ENCODE assay signal across 17 cellular contexts in the genomic region with DNA sequence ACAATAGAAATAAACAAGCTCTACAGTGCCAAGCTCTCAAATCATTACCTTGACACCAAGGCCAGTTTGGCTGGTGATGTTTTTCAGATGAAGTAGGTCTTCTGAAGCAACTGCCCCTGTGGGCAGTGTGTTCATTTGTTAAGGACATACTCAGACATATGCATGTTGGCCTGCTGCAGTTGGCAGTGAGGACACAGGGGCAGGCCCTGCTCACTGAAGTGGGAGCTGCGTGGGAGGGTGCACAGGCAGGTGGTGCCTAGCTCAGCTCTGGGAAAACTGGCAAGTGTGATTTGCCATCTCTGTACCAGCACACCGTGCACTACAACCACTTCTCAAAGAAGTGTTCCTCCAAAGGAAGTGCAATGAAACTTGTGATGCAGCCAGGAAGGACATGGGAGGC. TPM values are rescaled to one million over a fixed set of nuclear protein-coding genes. Genes with fewer than 3 reads are reported as not detected.
DNase-seq lines count a peak whose midpoint lies in the region; FAIRE-seq and TF ChIP-seq lines count a peak whose summit lies in the region.
"Had no signal": no experiment of that assay in that cellular context is flagged by ENCODE, and none has a peak within 500 bp of the region (broad histone marks: within the 10 kb centered on the region; RNA-seq: fewer than 3 reads in every experiment).

No MANE protein-coding gene starts in this region.

- in situ Hi-C loops in mammary epithelial cell (cut with MboI; ENCODE audit: low sequenced_read_pairs in 2 of 2) = no loop called here

- peak overlapping the region; percentile 29 for H3K23ac ChIP-seq in neuronal stem cell (ENCODE audit: low read depth, low read length, poor library complexity)

- H3K4me2 ChIP-seq in mammary epithelial cell (ENCODE audit: insufficient read depth, low read depth, low read length) = no peak overlapping the region
- no peak overlapping the region for H3K4me2 ChIP-seq in endothelial cell of umbilical vein (ENCODE audit: insufficient read depth, low read length)
- no peak overlapping the region for H3K4me2 ChIP-seq in neuronal stem cell (ENCODE audit: insufficient read depth, low read length, poor library complexity, severe bottlenecking)

- H3K27ac Mint-ChIP-seq in MCF 10A (ENCODE audit: low read depth, unreplicated experiment) = peak overlapping the region; percentile 49
- H3K27ac Mint-ChIP-seq in activated CD4-positive, alpha-beta T cell treated with anti-CD3 and anti-CD28 coated beads, Interleukin-2, amount 10 ng/mL, durations not matched to agents 7 days and 5 days = no peak overlapping the region
- H3K27ac Mint-ChIP-seq in activated CD4-positive, alpha-beta memory T cell treated with anti-CD3 and anti-CD28 coated beads for 36 hours = no peak overlapping the region
- no peak overlapping the region for H3K27ac Mint-ChIP-seq in activated naive CD4-positive, alpha-beta T cell treated with anti-CD3 and anti-CD28 coated beads for 36 hours

- no peak overlapping the region for H2BK120ac ChIP-seq in neuronal stem cell (ENCODE audit: low read depth, low read length)

- no peak overlapping the region for H2BK5ac ChIP-seq in neuronal stem cell (ENCODE audit: low read length)

- TF ChIP-seq POLR2A in endothelial cell of umbilical vein (IDR thresholded peaks at IDR 0.05; ENCODE audit: low read depth, low read length) = no peak

- no peak overlapping the region for H2AK5ac ChIP-seq in neuronal stem cell (ENCODE audit: low read depth, low read length)

- H3K27me3 ChIP-seq in mammary epithelial cell (ENCODE audit: insufficient read depth, low read length) (no peaks in the 10 kb centered on the region), endothelial cell of umbilical vein (ENCODE audit: control insufficient read depth in 2 of 2, insufficient read depth in 2 of 2, low read length in 2 of 2) (no peaks in the 10 kb centered on the region), neuronal stem cell (ENCODE audit: control insufficient read depth in 3 of 3, insufficient read depth in 3 of 3, low read depth in 1 of 3, low read length in 3 of 3) (no peaks in the 10 kb centered on the region)

- no peaks in the 10 kb centered on the region for H3K9me1 ChIP-seq in endothelial cell of umbilical vein (replicated peaks; ENCODE audit: control insufficient read depth, extremely low read depth, insufficient read depth, low read length)

- no peak overlapping the region for H4K8ac ChIP-seq in neuronal stem cell (ENCODE audit: low read depth, low read length)

- no peak overlapping the region for H2BK15ac ChIP-seq in neuronal stem cell (ENCODE audit: low read length)

- H2AFZ ChIP-seq in mammary epithelial cell (ENCODE audit: low read depth, low read length) = no peak overlapping the region
- peak overlapping the region; percentile 8 for H2AFZ ChIP-seq in endothelial cell of umbilical vein (ENCODE audit: low read depth, low read length)
- no peak overlapping the region for H2AFZ ChIP-seq in neuronal stem cell (ENCODE audit: low read length)

- no peaks in the 10 kb centered on the region for H3K36me3 Mint-ChIP-seq in MCF 10A (ENCODE audit: insufficient read depth, unreplicated experiment)
- no peaks in the 10 kb centered on the region for H3K36me3 Mint-ChIP-seq in activated CD4-positive, alpha-beta T cell treated with anti-CD3 and anti-CD28 coated beads, Interleukin-2, amount 10 ng/mL, durations not matched to agents 7 days and 5 days (ENCODE audit: low read depth)
- no peaks in the 10 kb centered on the region for H3K36me3 Mint-ChIP-seq in activated CD4-positive, alpha-beta memory T cell treated with anti-CD3 and anti-CD28 coated beads for 36 hours
- H3K36me3 Mint-ChIP-seq in activated naive CD4-positive, alpha-beta T cell treated with anti-CD3 and anti-CD28 coated beads for 36 hours (ENCODE audit: low read depth) = no peaks in the 10 kb centered on the region
- H3K36me3 Mint-ChIP-seq: CD4-positive, alpha-beta memory T cell had no signal

- no peak overlapping the region for H3K14ac ChIP-seq in neuronal stem cell (ENCODE audit: low read length)

- POLR2A ChIA-PET in MCF 10A (lab: Yijun Ruan, JAX) (interaction anchor here (0.8 to 1.8 kb wide), 3 partner anchors 16 to 42 kb away, joined by 3 to 5 read pairs (median 3); no protein-coding TSS in a partner anchor), endothelial cell of umbilical vein (lab: Charles Lee) (no interaction called here)
- POLR2A ChIA-PET in activated CD4-positive, alpha-beta T cell treated with anti-CD3 and anti-CD28 coated beads, Interleukin-2, amount 10 ng/mL, durations not matched to agents 7 days and 5 days (lab: Charles Lee) = no interaction called here
- POLR2A ChIA-PET in activated CD4-positive, alpha-beta memory T cell treated with anti-CD3 and anti-CD28 coated beads for 36 hours (lab: Charles Lee) = no interaction called here

- H4K20me1 ChIP-seq in mammary epithelial cell (ENCODE audit: insufficient read depth, low read length) (no peaks in the 10 kb centered on the region), endothelial cell of umbilical vein (replicated peaks; ENCODE audit: control insufficient read depth, extremely low read depth, insufficient read depth, low read length) (no peaks in the 10 kb centered on the region)

- no peak overlapping the region for H3K4ac ChIP-seq in neuronal stem cell (ENCODE audit: low read length)

- peak overlapping the region; percentile 38 for H3K18ac ChIP-seq in neuronal stem cell (ENCODE audit: low read length)

- CTCF ChIA-PET in MCF 10A (lab: Yijun Ruan, JAX) (no interaction called here), mammary epithelial cell (lab: Charles Lee; ENCODE audit: low non-redundant PET) (no interaction called here), endothelial cell of umbilical vein (lab: Charles Lee) (interaction anchor here (0.7 to 1.8 kb wide), 3 partner anchors 10 to 34 kb away, joined by 3 to 5 read pairs (median 3); no protein-coding TSS in a partner anchor)
- CTCF ChIA-PET in activated CD4-positive, alpha-beta T cell treated with anti-CD3 and anti-CD28 coated beads, Interleukin-2, amount 10 ng/mL, durations not matched to agents 7 days and 5 days (lab: Charles Lee) = interaction anchor here (0.5 to 1.6 kb wide), 6 partner anchors 9 to 167 kb away, joined by 3 to 6 read pairs (median 4); no protein-coding TSS in a partner anchor
- CTCF ChIA-PET in activated CD4-positive, alpha-beta memory T cell treated with anti-CD3 and anti-CD28 coated beads for 36 hours (lab: Charles Lee) = interaction anchor here (0.7 kb wide), 1 partner anchor 74 kb away, joined by 3 read pairs; no protein-coding TSS in a partner anchor
- CTCF ChIA-PET in activated naive CD4-positive, alpha-beta T cell treated with anti-CD3 and anti-CD28 coated beads for 36 hours (lab: Charles Lee) = no interaction called here

- no peaks in the 10 kb centered on the region for H3K79me1 ChIP-seq in neuronal stem cell (ENCODE audit: low read depth, low read length)

- no peak overlapping the region for H3K4me3 ChIP-seq in mammary epithelial cell (replicated peaks in 1 of 3; ENCODE audit: insufficient read depth in 1 of 3, low read depth in 2 of 3, low read length in 3 of 3)
- no peak overlapping the region for H3K4me3 ChIP-seq in endothelial cell of umbilical vein (replicated peaks in 1 of 3; ENCODE audit: insufficient read depth in 1 of 3, low read depth in 1 of 3, low read length in 3 of 3)
- H3K4me3 ChIP-seq in neuronal stem cell (ENCODE audit: low read length in 2 of 2) = no peak overlapping the region
- H3K4me3 ChIP-seq: GM12878, HAP-1 had no signal

- no peaks in the 10 kb centered on the region for H3K9me3 Mint-ChIP-seq in MCF 10A (ENCODE audit: unreplicated experiment)
- no peaks in the 10 kb centered on the region for H3K9me3 Mint-ChIP-seq in activated CD4-positive, alpha-beta T cell treated with anti-CD3 and anti-CD28 coated beads, Interleukin-2, amount 10 ng/mL, durations not matched to agents 7 days and 5 days
- H3K9me3 Mint-ChIP-seq in activated CD4-positive, alpha-beta memory T cell treated with anti-CD3 and anti-CD28 coated beads for 36 hours = no peaks in the 10 kb centered on the region
- H3K9me3 Mint-ChIP-seq in activated naive CD4-positive, alpha-beta T cell treated with anti-CD3 and anti-CD28 coated beads for 36 hours = no peaks in the 10 kb centered on the region
- H3K9me3 Mint-ChIP-seq: CD4-positive, alpha-beta memory T cell had no signal

- TF ChIP-seq CTCF in MCF 10A (IDR thresholded peaks at IDR 0.05; ENCODE audit: unreplicated experiment) = no peak
- TF ChIP-seq CTCF in mammary epithelial cell (conservative IDR thresholded peaks at IDR 0.05 in 1 of 2, IDR thresholded peaks at IDR 0.05 in 1 of 2; ENCODE audit: extremely low read depth in 1 of 2, insufficient read depth in 1 of 2, low read depth in 1 of 2, low read length in 2 of 2) = no peak
- no peak for TF ChIP-seq CTCF in endothelial cell of umbilical vein (IDR thresholded peaks at IDR 0.05; ENCODE audit: extremely low read depth in 1 of 2, insufficient read depth in 1 of 2, low read depth in 1 of 2, low read length in 2 of 2)

- intact Hi-C loops in MCF 10A (cut with micrococcal nuclease) = no loop called here
- intact Hi-C loops in mammary epithelial cell (cut with micrococcal nuclease) = loop anchor here (2.0 kb wide), 1 partner anchor 77 kb away; no protein-coding TSS in a partner anchor
- intact Hi-C loops in endothelial cell of umbilical vein (cut with micrococcal nuclease) = no loop called here
- intact Hi-C loops in activated CD4-positive, alpha-beta memory T cell treated with anti-CD3 and anti-CD28 coated beads for 36 hours (cut with micrococcal nuclease) = no loop called here
- intact Hi-C loops in activated naive CD4-positive, alpha-beta T cell treated with anti-CD3 and anti-CD28 coated beads for 36 hours (cut with micrococcal nuclease) = no loop called here

- H3K9ac ChIP-seq in mammary epithelial cell (ENCODE audit: insufficient read depth, low read length) (no peak overlapping the region), endothelial cell of umbilical vein (replicated peaks; ENCODE audit: extremely low read depth, insufficient read depth, low read length) (no peak overlapping the region), neuronal stem cell (ENCODE audit: low read depth, low read length, poor library complexity) (no peak overlapping the region)

- dilution Hi-C loops in mammary epithelial cell (cut with HindIII; ENCODE audit: low sequenced_read_pairs) (no loop called here), endothelial cell of umbilical vein (cut with MboI; ENCODE audit: extremely low pct_ligation_motif_present, low sequenced_read_pairs) (no loop called here)

- H3K4me1 Mint-ChIP-seq in MCF 10A (ENCODE audit: insufficient read depth, unreplicated experiment) = peaks cover 25% of the 10 kb centered on the region
- peaks cover 3% of the 10 kb centered on the region for H3K4me1 Mint-ChIP-seq in activated CD4-positive, alpha-beta T cell treated with anti-CD3 and anti-CD28 coated beads, Interleukin-2, amount 10 ng/mL, durations not matched to agents 7 days and 5 days
- H3K4me1 Mint-ChIP-seq in activated CD4-positive, alpha-beta memory T cell treated with anti-CD3 and anti-CD28 coated beads for 36 hours (ENCODE audit: low read depth) = peaks cover 13% of the 10 kb centered on the region
- H3K4me1 Mint-ChIP-seq in activated naive CD4-positive, alpha-beta T cell treated with anti-CD3 and anti-CD28 coated beads for 36 hours (ENCODE audit: low read depth) = peaks cover 22% of the 10 kb centered on the region

- no peak overlapping the region for H3K4me3 Mint-ChIP-seq in MCF 10A (ENCODE audit: unreplicated experiment)
- no peak overlapping the region for H3K4me3 Mint-ChIP-seq in activated CD4-positive, alpha-beta T cell treated with anti-CD3 and anti-CD28 coated beads, Interleukin-2, amount 10 ng/mL, durations not matched to agents 7 days and 5 days
- H3K4me3 Mint-ChIP-seq in activated CD4-positive, alpha-beta memory T cell treated with anti-CD3 and anti-CD28 coated beads for 36 hours = no peak overlapping the region
- no peak overlapping the region for H3K4me3 Mint-ChIP-seq in activated naive CD4-positive, alpha-beta T cell treated with anti-CD3 and anti-CD28 coated beads for 36 hours

- WGBS in mammary epithelial cell (ENCODE audit: low coverage, missing lambda C conversion rate) = 91% methylated on average over 2 of the region's 2 CpGs
- WGBS in neuronal stem cell (ENCODE audit: extremely low coverage in 2 of 2, insufficient read length in 2 of 2, insufficient replicate concordance in 1 of 2), 2 donors = no CpG with 5 or more reads among the region's 2 CpGs

- H3K79me2 ChIP-seq in mammary epithelial cell (ENCODE audit: insufficient read depth, low read length) (no peaks in the 10 kb centered on the region), endothelial cell of umbilical vein (ENCODE audit: control insufficient read depth, insufficient read depth, low read length) (no peaks in the 10 kb centered on the region)

- H3K9me3 ChIP-seq in mammary epithelial cell (replicated peaks; ENCODE audit: insufficient read depth, low read length) (no peaks in the 10 kb centered on the region), endothelial cell of umbilical vein (replicated peaks; ENCODE audit: control insufficient read depth, insufficient read depth, low read length) (no peaks in the 10 kb centered on the region), neuronal stem cell (replicated peaks in 1 of 2; ENCODE audit: control insufficient read depth in 2 of 2, insufficient read depth in 1 of 2, low read depth in 1 of 2, low read length in 2 of 2) (no peaks in the 10 kb centered on the region)
- H3K9me3 ChIP-seq: HAP-1 had no signal

- H2BK12ac ChIP-seq in neuronal stem cell (ENCODE audit: low read length) = no peak overlapping the region

- no peak for FAIRE-seq in endothelial cell of umbilical vein (lab: Jason Lieb, UNC)

- DNase-seq in MCF 10A (ENCODE audit: unreplicated experiment) (no peak), mammary epithelial cell (no peak), endothelial cell of umbilical vein (ENCODE audit: low read depth, low spot score) (no peak), neuronal stem cell (ENCODE audit: low spot score) (no peak), cortex of kidney (lab: John Stamatoyannopoulos, UW) (no peak)
- no peak for DNase-seq in activated CD4-positive, alpha-beta T cell treated with anti-CD3 and anti-CD28 coated beads, Interleukin-2, amount 10 ng/mL, durations not matched to agents 7 days and 5 days
- no peak for DNase-seq in activated CD4-positive, alpha-beta memory T cell treated with anti-CD3 and anti-CD28 coated beads for 36 hours
- no peak for DNase-seq in activated naive CD4-positive, alpha-beta T cell treated with anti-CD3 and anti-CD28 coated beads for 36 hours
- DNase-seq: 8988T; CD4-positive, alpha-beta memory T cell; DMS153; NCI-H1417; NCI-H187; NCI-H2227 treated with DMSO at 0.1 percent for 48 hours; NCI-H524 treated with DMSO at 0.1 percent for 48 hours had no signal

- H3K36me3 ChIP-seq in mammary epithelial cell (ENCODE audit: insufficient read depth, low read length) (no peaks in the 10 kb centered on the region), endothelial cell of umbilical vein (ENCODE audit: control insufficient read depth in 2 of 2, extremely low read depth in 1 of 2, insufficient read depth in 2 of 2, low read length in 2 of 2) (no peaks in the 10 kb centered on the region), neuronal stem cell (replicated peaks in 1 of 2; ENCODE audit: control insufficient read depth in 2 of 2, insufficient read depth in 2 of 2, low read length in 2 of 2) (no peaks in the 10 kb centered on the region)
- H3K36me3 ChIP-seq: HAP-1 had no signal

- BruUV-seq in MCF 10A (replicated peaks; lab: Mats Ljungman, UMichigan) (no TSS peak), mammary epithelial cell (replicated peaks; lab: Mats Ljungman, UMichigan) (no TSS peak), endothelial cell of umbilical vein (replicated peaks; lab: Mats Ljungman, UMichigan) (no TSS peak)

- H3K27me3 Mint-ChIP-seq in MCF 10A (ENCODE audit: insufficient read depth, unreplicated experiment) = no peaks in the 10 kb centered on the region
- no peaks in the 10 kb centered on the region for H3K27me3 Mint-ChIP-seq in activated CD4-positive, alpha-beta T cell treated with anti-CD3 and anti-CD28 coated beads, Interleukin-2, amount 10 ng/mL, durations not matched to agents 7 days and 5 days
- H3K27me3 Mint-ChIP-seq in activated CD4-positive, alpha-beta memory T cell treated with anti-CD3 and anti-CD28 coated beads for 36 hours = no peaks in the 10 kb centered on the region
- no peaks in the 10 kb centered on the region for H3K27me3 Mint-ChIP-seq in activated naive CD4-positive, alpha-beta T cell treated with anti-CD3 and anti-CD28 coated beads for 36 hours (ENCODE audit: low read depth)
- H3K27me3 Mint-ChIP-seq: CD4-positive, alpha-beta memory T cell had no signal

- no peak overlapping the region for H4K91ac ChIP-seq in neuronal stem cell (ENCODE audit: low read depth, low read length, poor library complexity)

- no peak overlapping the region for H3K27ac ChIP-seq in mammary epithelial cell (ENCODE audit: insufficient read depth, low read depth, low read length)
- no peak overlapping the region for H3K27ac ChIP-seq in endothelial cell of umbilical vein (ENCODE audit: insufficient read depth, low read depth, low read length)
- H3K27ac ChIP-seq in neuronal stem cell (replicated peaks; ENCODE audit: low read length) = no peak overlapping the region

- H3K4me1 ChIP-seq in mammary epithelial cell (ENCODE audit: insufficient read depth, low read length) (peaks cover 15% of the 10 kb centered on the region), endothelial cell of umbilical vein (ENCODE audit: control insufficient read depth, extremely low read depth, insufficient read depth, low read length) (no peaks in the 10 kb centered on the region), neuronal stem cell (ENCODE audit: control insufficient read depth in 2 of 2, insufficient read depth in 1 of 2, low read depth in 1 of 2, low read length in 2 of 2) (peaks cover 0 to 2% of the 10 kb centered on the region in 2 donors)
- H3K4me1 ChIP-seq: HAP-1 had no signal

RNA-seq across cellular contexts. Expression of a gene that starts 28.5 kb away (rescaled TPM):
- total RNA-seq in MCF 10A (2022) = 16.6 and 18.0 TPM in 2 replicates
- total RNA-seq in mammary epithelial cell = 10 to 100 TPM; 17.5 to 18.6 TPM
- 7.8 TPM for polyA plus RNA-seq in mammary epithelial cell
- polyA minus RNA-seq in mammary epithelial cell = 27.2 TPM
- 99.9 and 108 TPM in 2 replicates for total RNA-seq in endothelial cell of umbilical vein
- 33.3 and 43.3 TPM in 2 replicates for polyA plus RNA-seq in endothelial cell of umbilical vein
- 40.3 and 42.6 TPM in 2 replicates for polyA plus RNA-seq in endothelial cell of umbilical vein (2011; cell fraction: cytosol; rRNA removed)
- 143 and 154 TPM in 2 replicates for polyA plus RNA-seq in endothelial cell of umbilical vein (2011; cell fraction: nucleus; rRNA removed)
- 80.0 and 80.4 TPM in 2 replicates for polyA plus RNA-seq in endothelial cell of umbilical vein (2012)
- polyA minus RNA-seq in endothelial cell of umbilical vein = 180 TPM in 2 replicates
- 16.0 TPM for polyA minus RNA-seq in endothelial cell of umbilical vein (2011; cell fraction: cytosol; rRNA and poly(A)+ RNA removed)
- 201 and 233 TPM in 2 replicates for polyA minus RNA-seq in endothelial cell of umbilical vein (2011; cell fraction: nucleus; rRNA and poly(A)+ RNA removed)
- 8.0 TPM for polyA plus RNA-seq in neuronal stem cell (2013, experiment 1 of 2)
- 7.3 TPM for polyA plus RNA-seq in neuronal stem cell (2013, experiment 2 of 2)
- total RNA-seq in activated CD4-positive, alpha-beta T cell treated with anti-CD3 and anti-CD28 coated beads, Interleukin-2, amount 10 ng/mL, durations not matched to agents 7 days and 5 days = 10 to 100 TPM; 62.9 to 65.6 TPM
- total RNA-seq in activated CD4-positive, alpha-beta memory T cell treated with anti-CD3 and anti-CD28 coated beads for 36 hours = 10 to 100 TPM; 23.9 to 24.4 TPM
- total RNA-seq in activated naive CD4-positive, alpha-beta T cell treated with anti-CD3 and anti-CD28 coated beads for 36 hours = 10 to 100 TPM; 21.1 TPM

Comparison
In these comparisons a context has a peak if more than half of its experiments do, and no peak if none do; other contexts are left out.
1. CTCF ChIA-PET loops: an anchor here in endothelial cell of umbilical vein (0.7 to 1.8 kb wide), activated CD4-positive, alpha-beta T cell treated with anti-CD3 and anti-CD28 coated beads, Interleukin-2, amount 10 ng/mL, durations not matched to agents 7 days and 5 days (0.5 to 1.6 kb wide) and activated CD4-positive, alpha-beta memory T cell treated with anti-CD3 and anti-CD28 coated beads for 36 hours (0.7 kb wide); none called in MCF 10A, mammary epithelial cell and activated naive CD4-positive, alpha-beta T cell treated with anti-CD3 and anti-CD28 coated beads for 36 hours.